Comparison of ENCODE assay signal across 23 cellular contexts in the genomic region with DNA sequence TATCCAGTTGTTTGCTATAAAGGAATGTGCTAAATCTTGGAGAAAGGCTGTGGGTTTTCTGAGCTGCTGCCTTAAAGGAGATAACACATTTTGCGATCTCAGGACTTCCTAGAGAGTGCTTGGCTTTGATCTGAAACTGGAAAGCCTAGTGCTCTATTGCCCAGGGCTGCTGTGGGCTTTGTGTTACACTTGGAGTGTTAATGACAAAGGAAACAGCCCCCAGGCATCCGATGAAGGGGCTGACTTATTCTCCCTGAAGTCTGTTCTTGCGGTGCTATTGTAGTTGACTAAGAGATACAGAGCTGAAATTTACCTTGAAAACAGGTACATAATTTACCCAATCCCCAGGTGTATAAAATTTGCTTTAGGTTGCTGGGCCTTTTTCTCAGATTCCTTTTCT.
A peak's percentile ranks its signal among the peaks of the same experiment; 100 is the strongest.
DNase-seq lines count a peak whose midpoint lies in the region; ATAC-seq, FAIRE-seq and TF ChIP-seq lines count a peak whose summit lies in the region.
"Had no signal": no experiment of that assay in that cellular context is flagged by ENCODE, and none has a peak within 500 bp of the region (broad histone marks: within the 10 kb centered on the region; RNA-seq: fewer than 3 reads in every experiment).

No MANE protein-coding gene starts in this region.

- TF ChIP-seq POLR2A in H1 (IDR thresholded peaks at IDR 0.05; ENCODE audit: control extremely low read depth in 1 of 2, low read depth in 2 of 2, low read length in 2 of 2), result no peak

- H3K23ac ChIP-seq in H1 (ENCODE audit: insufficient read length), result no peak overlapping the region

- H2BK120ac ChIP-seq in H1 (replicated peaks; ENCODE audit: low read depth, low read length), result no peak overlapping the region

- no peak overlapping the region for H4K8ac ChIP-seq in H1 (ENCODE audit: extremely low read depth, insufficient read depth, low read length)

- peaks cover 69% of the 10 kb centered on the region for H4K20me1 ChIP-seq in GM23338 (replicated peaks; ENCODE audit: insufficient read depth)
- peaks cover 25 to 33% of the 10 kb centered on the region in 2 experiments for H4K20me1 ChIP-seq in H1 (replicated peaks in 1 of 2; ENCODE audit: control insufficient read depth in 1 of 2, insufficient read depth in 2 of 2, low read length in 2 of 2)

- H3K18ac ChIP-seq in H1 (ENCODE audit: extremely low read depth, low read length), result no peak overlapping the region

- 40% methylated on average over 3 of the region's 3 CpGs; no CpG with 5 or more reads in 1 of the 2 experiments for WGBS in H1 (ENCODE audit: extremely low coverage in 1 of 2, insufficient coverage in 1 of 2, insufficient read length in 1 of 2, insufficient replicate concordance in 2 of 2, low coverage in 1 of 2, low lambda C conversion rate in 2 of 2, missing lambda C conversion rate in 1 of 2), 2 experiments

- no peak overlapping the region for H3K14ac ChIP-seq in H1 (ENCODE audit: insufficient read length)

- no peaks in the 10 kb centered on the region for H3K23me2 ChIP-seq in H1 (ENCODE audit: low read depth, low read length)

- H3K36me3 ChIP-seq in GM23338 (ENCODE audit: insufficient read depth) (peaks cover 19% of the 10 kb centered on the region; the same call in 1 of the 2 replicates), H1 (ENCODE audit: control insufficient read depth in 2 of 4, insufficient read depth in 4 of 4, low read length in 3 of 4) (peaks cover 0 to 33% (median 10%) of the 10 kb centered on the region in 4 experiments; a peak in 4 of 8 replicates)

- no peak overlapping the region for H3K4me3 ChIP-seq in GM23338
- H3K4me3 ChIP-seq in H1 (ENCODE audit: extremely low read depth in 1 of 4, insufficient read depth in 2 of 4, low read depth in 3 of 4, low read length in 4 of 4), result no peak overlapping the region

- ATAC-seq in GM23338, result peak; percentile 85
- ATAC-seq in HG02610 (IDR thresholded peaks at IDR 0.05; ENCODE audit: unreplicated experiment), result no peak

- H3K27me3 ChIP-seq in GM23338 (ENCODE audit: insufficient read depth) (no peaks in the 10 kb centered on the region), H1 (replicated peaks in 1 of 4; ENCODE audit: control insufficient read depth in 3 of 4, extremely low read depth in 1 of 4, insufficient read depth in 3 of 4, low read length in 3 of 4) (peaks cover 0 to 3% (median 1%) of the 10 kb centered on the region in 4 experiments; a peak in 1 of 7 replicates)

- POLR2A ChIA-PET in H1 (lab: Charles Lee; ENCODE audit: partially characterized antibody), result interaction anchor here (0.8 to 1.5 kb wide), 3 partner anchors 9 to 77 kb away, joined by 3 to 4 read pairs (median 3); no protein-coding TSS in a partner anchor

- no peak overlapping the region for H2BK12ac ChIP-seq in H1 (ENCODE audit: low read depth, low read length)

- no peak overlapping the region for H3K4ac ChIP-seq in H1 (replicated peaks; ENCODE audit: insufficient read length, low read depth, low read length)

- no peak overlapping the region for H4K91ac ChIP-seq in H1 (replicated peaks; ENCODE audit: insufficient read length, low read length)

- no peak overlapping the region for H2BK15ac ChIP-seq in H1 (ENCODE audit: low read length)

- H2AFZ ChIP-seq in GM23338 (no peak overlapping the region), H1 (ENCODE audit: low read length) (no peak overlapping the region)

- H3K27ac ChIP-seq in GM23338 (ENCODE audit: low read depth) (no peak overlapping the region), H1 (ENCODE audit: low read depth, low read length) (no peak overlapping the region), substantia nigra (ENCODE audit: low read depth, low read length, poor library complexity, severe bottlenecking) (no peak overlapping the region)
- H3K27ac ChIP-seq: HL-60, RWPE1 had no signal

- H3K4me1 ChIP-seq in GM23338 (ENCODE audit: insufficient read depth) (peaks cover 48% of the 10 kb centered on the region), H1 (replicated peaks in 1 of 4; ENCODE audit: control insufficient read depth in 3 of 4, insufficient read depth in 4 of 4, low read length in 3 of 4) (peaks cover 5 to 26% (median 14%) of the 10 kb centered on the region in 4 experiments)

- H3K9me3 Mint-ChIP-seq in GM23338, result no peaks in the 10 kb centered on the region
- H3K9me3 Mint-ChIP-seq: CD14-positive monocyte, HFFc6 had no signal

- peaks cover 1% of the 10 kb centered on the region for H3K27me3 Mint-ChIP-seq in GM23338 (ENCODE audit: insufficient read depth, low read depth, poor library complexity)
- H3K27me3 Mint-ChIP-seq: B cell had no signal

- TF ChIP-seq CTCF in GM23338 (conservative IDR thresholded peaks at IDR 0.05; ENCODE audit: low read depth in 2 of 2), result no peak
- TF ChIP-seq CTCF in H1 (IDR thresholded peaks at IDR 0.05; ENCODE audit: control extremely low read depth in 1 of 3, insufficient read depth in 1 of 3, low read depth in 1 of 3, low read length in 3 of 3), result no peak

- TF ChIP-seq EP300 in H1 (IDR thresholded peaks at IDR 0.05; ENCODE audit: borderline replicate concordance in 1 of 2, low read depth in 2 of 2, low read length in 2 of 2), result no peak

- H3K4me3 Mint-ChIP-seq in GM23338, result no peak overlapping the region
- H3K4me3 Mint-ChIP-seq: B cell, CD14-positive monocyte, HFFc6 had no signal

- peak; percentile 55 for DNase-seq in GM23338 (ENCODE audit: low spot score)
- peak; percentile 9 for DNase-seq in NCI-H345 treated with DMSO at 0.1 percent for 48 hours (lab: John Stamatoyannopoulos, UW; ENCODE audit: unreplicated experiment)
- no peak for DNase-seq in H1 (ENCODE audit: low read depth in 1 of 2, low spot score in 2 of 2)
- peak; percentile 23 for DNase-seq in left kidney (ENCODE audit: low read depth, low spot score)
- no peak for DNase-seq in substantia nigra (lab: John Stamatoyannopoulos, UW)
- DNase-seq in middle frontal gyrus (ENCODE audit: extremely low spot score, low spot score), result no peak
- DNase-seq in dermis blood vessel endothelial cell, result no peak
- DNase-seq: DMS79, H7, HFFc6, KG1, NCI-H1105 treated with DMSO at 0.1 percent for 48 hours, NCI-H1694 treated with DMSO at 0.1 percent for 48 hours, NCI-H2081 treated with DMSO at 0.1 percent for 48 hours, NCI-H510A, NCI-H748 treated with DMSO at 0.1 percent for 48 hours, SIG-M5, SK-N-SH had no signal

- H3K56ac ChIP-seq in H1 (replicated peaks; ENCODE audit: insufficient read length, low read depth, low read length), result no peak overlapping the region

- 0 out of 2 replicates have a peak, but pooled peaks cover 3% of the 10 kb centered on the region for H3F3A ChIP-seq in GM23338 (replicated peaks; ENCODE audit: low read depth)

- H2AK5ac ChIP-seq in H1 (ENCODE audit: low read depth, low read length), result no peak overlapping the region

- H3K36me3 Mint-ChIP-seq in GM23338 (ENCODE audit: low read depth), result peaks cover 44% of the 10 kb centered on the region

- peaks cover 52% of the 10 kb centered on the region for H3K4me1 Mint-ChIP-seq in GM23338
- H3K4me1 Mint-ChIP-seq: B cell, CD14-positive monocyte had no signal

- H3K9me2 ChIP-seq in GM23338 (ENCODE audit: insufficient read depth), result no peaks in the 10 kb centered on the region
- H3K9me2 ChIP-seq: SK-N-SH had no signal

- TF ChIP-seq RAD21 in H1 (IDR thresholded peaks at IDR 0.05 in 1 of 2, conservative IDR thresholded peaks at IDR 0.05 in 1 of 2; ENCODE audit: low read depth in 2 of 2, low read length in 2 of 2), result no peak

- peaks cover 78% of the 10 kb centered on the region for H3K79me2 ChIP-seq in GM23338 (replicated peaks; ENCODE audit: insufficient read depth)
- H3K79me2 ChIP-seq in H1 (ENCODE audit: control insufficient read depth in 1 of 2, insufficient read depth in 2 of 2, low read length in 2 of 2), result peaks cover 3 to 36% of the 10 kb centered on the region in 2 experiments

- H2BK20ac ChIP-seq in H1 (ENCODE audit: low read length), result no peak overlapping the region

- no peak overlapping the region for H2BK5ac ChIP-seq in H1 (ENCODE audit: low read depth, low read length)

- H3K4me2 ChIP-seq in GM23338 (peak overlapping the region; percentile 14; the same call in 1 of the 2 replicates), H1 (ENCODE audit: insufficient read depth in 1 of 2, low read depth in 2 of 2, low read length in 2 of 2) (peak overlapping the region in 1 of 2 experiments; percentile 46; a peak in 3 of 4 replicates)
- H3K4me2 ChIP-seq: SK-N-SH had no signal

- H3K9ac ChIP-seq in H1 (replicated peaks in 1 of 4; ENCODE audit: extremely low read depth in 1 of 4, low read depth in 3 of 4, low read length in 3 of 4), result no peak overlapping the region
- H3K9ac ChIP-seq: SK-N-SH had no signal

- FAIRE-seq in H1 (lab: Jason Lieb, UNC), result peak; percentile 42

- no peaks in the 10 kb centered on the region for H3K9me3 ChIP-seq in H1 (ENCODE audit: insufficient read depth in 2 of 2, low read depth in 1 of 2, low read length in 1 of 2)
- H3K9me3 ChIP-seq: SK-N-SH had no signal

- no peak overlapping the region for H4K5ac ChIP-seq in H1 (ENCODE audit: insufficient read length, low read depth, low read length)

- H3K27ac Mint-ChIP-seq in GM23338, result no peak overlapping the region
- H3K27ac Mint-ChIP-seq: B cell, HFFc6 had no signal

- CTCF ChIA-PET in H1 (lab: Charles Lee; ENCODE audit: partially characterized antibody), result interaction anchor here (1.0 to 5.7 kb wide), 9 partner anchors 8 to 293 kb away, joined by 3 to 24 read pairs (median 5); no protein-coding TSS in a partner anchor

- peaks cover 6% of the 10 kb centered on the region for H3K79me1 ChIP-seq in H1 (ENCODE audit: low read depth, low read length)

TF ChIP-seq in GM23338, 12 proteins besides CTCF, POLR2A, EP300 and RAD21:
- TF ChIP-seq POLR2AphosphoS5 (IDR thresholded peaks at IDR 0.05; ENCODE audit: low read depth) (no peak), EZH2 (IDR thresholded peaks at IDR 0.05; ENCODE audit: low read depth, unreplicated experiment) (no peak), NANOG (IDR thresholded peaks at IDR 0.05; ENCODE audit: borderline replicate concordance) (no peak)

TF ChIP-seq in H1, 55 proteins besides CTCF, POLR2A, EP300 and RAD21:
- TF ChIP-seq NANOG (IDR thresholded peaks at IDR 0.05; ENCODE audit: insufficient read depth, low read depth, low read length, poor library complexity, severe bottlenecking) (peak; percentile 26), TEAD4 (IDR thresholded peaks at IDR 0.05; ENCODE audit: low read depth, low read length) (no peak), SIX5 (IDR thresholded peaks at IDR 0.05; ENCODE audit: low read depth, low read length) (no peak), SUZ12 (IDR thresholded peaks at IDR 0.05; ENCODE audit: low read length) (no peak)

Comparison
In these comparisons a context has a peak if more than half of its experiments do, and no peak if none do; other contexts are left out.
1. DNase-seq: peak in GM23338 (single experiment), NCI-H345 treated with DMSO at 0.1 percent for 48 hours (single experiment) and left kidney (single experiment); none in H1 (0 of 2), substantia nigra (0 of 49), middle frontal gyrus (single experiment) and dermis blood vessel endothelial cell (single experiment).